In the genomic region with DNA sequence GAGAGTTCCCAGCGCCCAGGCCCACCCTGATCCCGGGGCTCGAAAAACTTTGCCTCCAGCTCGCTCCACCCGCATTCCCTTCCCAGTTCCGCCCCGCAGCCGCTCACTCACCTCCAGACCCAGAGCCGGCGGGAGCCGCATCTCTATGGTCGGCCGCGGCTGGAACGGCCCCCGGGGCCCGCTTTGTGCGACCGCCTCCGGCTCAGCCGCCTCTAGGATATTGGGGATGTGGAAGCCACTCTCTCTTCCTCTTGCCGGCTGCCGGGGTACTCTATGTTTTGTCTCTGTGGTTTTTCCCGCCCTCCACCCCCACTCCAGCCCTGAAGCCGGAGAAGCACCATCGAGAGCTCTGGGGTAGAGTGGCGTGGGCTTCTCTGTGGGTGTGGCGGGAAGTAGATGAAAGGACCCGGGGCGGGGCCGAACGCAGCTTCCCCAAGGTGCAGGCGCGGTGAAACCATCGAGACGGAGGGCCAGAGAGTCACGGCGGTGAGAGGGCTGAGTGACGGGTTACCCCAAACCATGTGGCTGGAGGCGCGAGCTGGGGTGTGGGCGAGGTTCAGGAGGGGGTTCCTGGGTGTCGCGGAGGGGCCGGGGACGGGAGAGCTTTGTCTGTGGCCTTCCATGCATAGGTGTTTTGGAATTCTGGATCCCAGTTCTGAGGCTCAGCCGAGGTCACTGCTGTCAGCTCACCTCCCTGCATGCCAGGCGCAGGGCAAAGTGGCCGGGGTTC, we compare ENCODE assay signal across 1 cellular context.
TF ChIP-seq lines count a peak whose summit lies in the region.

BCS1L (plus strand) TSS at position 426 of the 730 bp plus-strand sequence. CDS start 1,305 bp downstream, outside the sequence.
ZNF142 (minus strand) TSS at position 366 of the 730 bp plus-strand sequence. CDS start 3,194 bp downstream, outside the sequence.

TF ChIP-seq in HepG2, 621 proteins besides CTCF, POLR2A, EP300 and RAD21 (continued from another document and continues in another):
- TF ChIP-seq, protein P1, sequence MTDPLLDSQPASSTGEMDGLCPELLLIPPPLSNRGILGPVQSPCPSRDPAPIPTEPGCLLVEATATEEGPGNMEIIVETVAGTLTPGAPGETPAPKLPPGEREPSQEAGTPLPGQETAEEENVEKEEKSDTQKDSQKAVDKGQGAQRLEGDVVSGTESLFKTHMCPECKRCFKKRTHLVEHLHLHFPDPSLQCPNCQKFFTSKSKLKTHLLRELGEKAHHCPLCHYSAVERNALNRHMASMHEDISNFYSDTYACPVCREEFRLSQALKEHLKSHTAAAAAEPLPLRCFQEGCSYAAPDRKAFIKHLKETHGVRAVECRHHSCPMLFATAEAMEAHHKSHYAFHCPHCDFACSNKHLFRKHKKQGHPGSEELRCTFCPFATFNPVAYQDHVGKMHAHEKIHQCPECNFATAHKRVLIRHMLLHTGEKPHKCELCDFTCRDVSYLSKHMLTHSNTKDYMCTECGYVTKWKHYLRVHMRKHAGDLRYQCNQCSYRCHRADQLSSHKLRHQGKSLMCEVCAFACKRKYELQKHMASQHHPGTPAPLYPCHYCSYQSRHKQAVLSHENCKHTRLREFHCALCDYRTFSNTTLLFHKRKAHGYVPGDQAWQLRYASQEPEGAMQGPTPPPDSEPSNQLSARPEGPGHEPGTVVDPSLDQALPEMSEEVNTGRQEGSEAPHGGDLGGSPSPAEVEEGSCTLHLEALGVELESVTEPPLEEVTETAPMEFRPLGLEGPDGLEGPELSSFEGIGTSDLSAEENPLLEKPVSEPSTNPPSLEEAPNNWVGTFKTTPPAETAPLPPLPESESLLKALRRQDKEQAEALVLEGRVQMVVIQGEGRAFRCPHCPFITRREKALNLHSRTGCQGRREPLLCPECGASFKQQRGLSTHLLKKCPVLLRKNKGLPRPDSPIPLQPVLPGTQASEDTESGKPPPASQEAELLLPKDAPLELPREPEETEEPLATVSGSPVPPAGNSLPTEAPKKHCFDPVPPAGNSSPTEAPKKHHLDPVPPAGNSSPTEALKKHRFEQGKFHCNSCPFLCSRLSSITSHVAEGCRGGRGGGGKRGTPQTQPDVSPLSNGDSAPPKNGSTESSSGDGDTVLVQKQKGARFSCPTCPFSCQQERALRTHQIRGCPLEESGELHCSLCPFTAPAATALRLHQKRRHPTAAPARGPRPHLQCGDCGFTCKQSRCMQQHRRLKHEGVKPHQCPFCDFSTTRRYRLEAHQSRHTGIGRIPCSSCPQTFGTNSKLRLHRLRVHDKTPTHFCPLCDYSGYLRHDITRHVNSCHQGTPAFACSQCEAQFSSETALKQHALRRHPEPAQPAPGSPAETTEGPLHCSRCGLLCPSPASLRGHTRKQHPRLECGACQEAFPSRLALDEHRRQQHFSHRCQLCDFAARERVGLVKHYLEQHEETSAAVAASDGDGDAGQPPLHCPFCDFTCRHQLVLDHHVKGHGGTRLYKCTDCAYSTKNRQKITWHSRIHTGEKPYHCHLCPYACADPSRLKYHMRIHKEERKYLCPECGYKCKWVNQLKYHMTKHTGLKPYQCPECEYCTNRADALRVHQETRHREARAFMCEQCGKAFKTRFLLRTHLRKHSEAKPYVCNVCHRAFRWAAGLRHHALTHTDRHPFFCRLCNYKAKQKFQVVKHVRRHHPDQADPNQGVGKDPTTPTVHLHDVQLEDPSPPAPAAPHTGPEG (CRISPR knock-in tag; IDR thresholded peaks at IDR 0.05): no peak
- no peak for TF ChIP-seq PPARG (CRISPR knock-in tag; conservative IDR thresholded peaks at IDR 0.05)
- TF ChIP-seq SNAI1 (CRISPR knock-in tag; IDR thresholded peaks at IDR 0.05; ENCODE audit: borderline replicate concordance): peak; percentile 95
- TF ChIP-seq NCOR1 (IDR thresholded peaks at IDR 0.05; ENCODE audit: borderline replicate concordance, low read length): peak; percentile 39; the same call in 1 of the 2 replicates
- peak; percentile 59; the same call in 1 of the 2 replicates for TF ChIP-seq ARHGAP35 (CRISPR knock-in tag; IDR thresholded peaks at IDR 0.05; ENCODE audit: borderline replicate concordance)
- no peak; the same call in 1 of the 2 replicates for TF ChIP-seq BRF2 (CRISPR knock-in tag; IDR thresholded peaks at IDR 0.05)
- no peak; the same call in 1 of the 2 replicates for TF ChIP-seq NAIF1 (CRISPR knock-in tag; IDR thresholded peaks at IDR 0.05; ENCODE audit: borderline replicate concordance)
- TF ChIP-seq LBX2 (CRISPR knock-in tag; IDR thresholded peaks at IDR 0.05; ENCODE audit: borderline replicate concordance): no peak
- peak; percentile 80 for TF ChIP-seq MEIS2 (CRISPR knock-in tag; IDR thresholded peaks at IDR 0.05)
- TF ChIP-seq SP5 (CRISPR knock-in tag; IDR thresholded peaks at IDR 0.05; ENCODE audit: borderline replicate concordance, low read depth): peak; percentile 79; the same call in 1 of the 2 replicates
- TF ChIP-seq, protein P2, sequence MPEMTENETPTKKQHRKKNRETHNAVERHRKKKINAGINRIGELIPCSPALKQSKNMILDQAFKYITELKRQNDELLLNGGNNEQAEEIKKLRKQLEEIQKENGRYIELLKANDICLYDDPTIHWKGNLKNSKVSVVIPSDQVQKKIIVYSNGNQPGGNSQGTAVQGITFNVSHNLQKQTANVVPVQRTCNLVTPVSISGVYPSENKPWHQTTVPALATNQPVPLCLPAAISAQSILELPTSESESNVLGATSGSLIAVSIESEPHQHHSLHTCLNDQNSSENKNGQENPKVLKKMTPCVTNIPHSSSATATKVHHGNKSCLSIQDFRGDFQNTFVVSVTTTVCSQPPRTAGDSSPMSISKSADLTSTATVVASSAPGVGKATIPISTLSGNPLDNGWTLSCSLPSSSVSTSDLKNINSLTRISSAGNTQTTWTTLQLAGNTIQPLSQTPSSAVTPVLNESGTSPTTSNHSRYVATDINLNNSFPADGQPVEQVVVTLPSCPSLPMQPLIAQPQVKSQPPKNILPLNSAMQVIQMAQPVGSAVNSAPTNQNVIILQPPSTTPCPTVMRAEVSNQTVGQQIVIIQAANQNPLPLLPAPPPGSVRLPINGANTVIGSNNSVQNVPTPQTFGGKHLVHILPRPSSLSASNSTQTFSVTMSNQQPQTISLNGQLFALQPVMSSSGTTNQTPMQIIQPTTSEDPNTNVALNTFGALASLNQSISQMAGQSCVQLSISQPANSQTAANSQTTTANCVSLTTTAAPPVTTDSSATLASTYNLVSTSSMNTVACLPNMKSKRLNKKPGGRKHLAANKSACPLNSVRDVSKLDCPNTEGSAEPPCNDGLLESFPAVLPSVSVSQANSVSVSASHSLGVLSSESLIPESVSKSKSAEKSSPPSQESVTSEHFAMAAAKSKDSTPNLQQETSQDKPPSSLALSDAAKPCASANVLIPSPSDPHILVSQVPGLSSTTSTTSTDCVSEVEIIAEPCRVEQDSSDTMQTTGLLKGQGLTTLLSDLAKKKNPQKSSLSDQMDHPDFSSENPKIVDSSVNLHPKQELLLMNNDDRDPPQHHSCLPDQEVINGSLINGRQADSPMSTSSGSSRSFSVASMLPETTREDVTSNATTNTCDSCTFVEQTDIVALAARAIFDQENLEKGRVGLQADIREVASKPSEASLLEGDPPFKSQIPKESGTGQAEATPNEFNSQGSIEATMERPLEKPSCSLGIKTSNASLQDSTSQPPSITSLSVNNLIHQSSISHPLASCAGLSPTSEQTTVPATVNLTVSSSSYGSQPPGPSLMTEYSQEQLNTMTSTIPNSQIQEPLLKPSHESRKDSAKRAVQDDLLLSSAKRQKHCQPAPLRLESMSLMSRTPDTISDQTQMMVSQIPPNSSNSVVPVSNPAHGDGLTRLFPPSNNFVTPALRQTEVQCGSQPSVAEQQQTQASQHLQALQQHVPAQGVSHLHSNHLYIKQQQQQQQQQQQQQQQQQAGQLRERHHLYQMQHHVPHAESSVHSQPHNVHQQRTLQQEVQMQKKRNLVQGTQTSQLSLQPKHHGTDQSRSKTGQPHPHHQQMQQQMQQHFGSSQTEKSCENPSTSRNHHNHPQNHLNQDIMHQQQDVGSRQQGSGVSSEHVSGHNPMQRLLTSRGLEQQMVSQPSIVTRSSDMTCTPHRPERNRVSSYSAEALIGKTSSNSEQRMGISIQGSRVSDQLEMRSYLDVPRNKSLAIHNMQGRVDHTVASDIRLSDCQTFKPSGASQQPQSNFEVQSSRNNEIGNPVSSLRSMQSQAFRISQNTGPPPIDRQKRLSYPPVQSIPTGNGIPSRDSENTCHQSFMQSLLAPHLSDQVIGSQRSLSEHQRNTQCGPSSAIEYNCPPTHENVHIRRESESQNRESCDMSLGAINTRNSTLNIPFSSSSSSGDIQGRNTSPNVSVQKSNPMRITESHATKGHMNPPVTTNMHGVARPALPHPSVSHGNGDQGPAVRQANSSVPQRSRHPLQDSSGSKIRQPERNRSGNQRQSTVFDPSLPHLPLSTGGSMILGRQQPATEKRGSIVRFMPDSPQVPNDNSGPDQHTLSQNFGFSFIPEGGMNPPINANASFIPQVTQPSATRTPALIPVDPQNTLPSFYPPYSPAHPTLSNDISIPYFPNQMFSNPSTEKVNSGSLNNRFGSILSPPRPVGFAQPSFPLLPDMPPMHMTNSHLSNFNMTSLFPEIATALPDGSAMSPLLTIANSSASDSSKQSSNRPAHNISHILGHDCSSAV (CRISPR knock-in tag; IDR thresholded peaks at IDR 0.05; ENCODE audit: borderline replicate concordance): no peak
- no peak for TF ChIP-seq HHEX (CRISPR knock-in tag; IDR thresholded peaks at IDR 0.05)
- no peak for TF ChIP-seq ZFP36 (IDR thresholded peaks at IDR 0.05; ENCODE audit: borderline replicate concordance, low read depth, low read length, partially characterized antibody)
- TF ChIP-seq ZNF558 (CRISPR knock-in tag; IDR thresholded peaks at IDR 0.05; ENCODE audit: borderline replicate concordance): 0 out of 2 replicates have a peak, but pooled peaks have one; percentile 14
- no peak for TF ChIP-seq PRMT3 (CRISPR knock-in tag; IDR thresholded peaks at IDR 0.05; ENCODE audit: borderline replicate concordance, low read depth)
- TF ChIP-seq, protein P3, sequence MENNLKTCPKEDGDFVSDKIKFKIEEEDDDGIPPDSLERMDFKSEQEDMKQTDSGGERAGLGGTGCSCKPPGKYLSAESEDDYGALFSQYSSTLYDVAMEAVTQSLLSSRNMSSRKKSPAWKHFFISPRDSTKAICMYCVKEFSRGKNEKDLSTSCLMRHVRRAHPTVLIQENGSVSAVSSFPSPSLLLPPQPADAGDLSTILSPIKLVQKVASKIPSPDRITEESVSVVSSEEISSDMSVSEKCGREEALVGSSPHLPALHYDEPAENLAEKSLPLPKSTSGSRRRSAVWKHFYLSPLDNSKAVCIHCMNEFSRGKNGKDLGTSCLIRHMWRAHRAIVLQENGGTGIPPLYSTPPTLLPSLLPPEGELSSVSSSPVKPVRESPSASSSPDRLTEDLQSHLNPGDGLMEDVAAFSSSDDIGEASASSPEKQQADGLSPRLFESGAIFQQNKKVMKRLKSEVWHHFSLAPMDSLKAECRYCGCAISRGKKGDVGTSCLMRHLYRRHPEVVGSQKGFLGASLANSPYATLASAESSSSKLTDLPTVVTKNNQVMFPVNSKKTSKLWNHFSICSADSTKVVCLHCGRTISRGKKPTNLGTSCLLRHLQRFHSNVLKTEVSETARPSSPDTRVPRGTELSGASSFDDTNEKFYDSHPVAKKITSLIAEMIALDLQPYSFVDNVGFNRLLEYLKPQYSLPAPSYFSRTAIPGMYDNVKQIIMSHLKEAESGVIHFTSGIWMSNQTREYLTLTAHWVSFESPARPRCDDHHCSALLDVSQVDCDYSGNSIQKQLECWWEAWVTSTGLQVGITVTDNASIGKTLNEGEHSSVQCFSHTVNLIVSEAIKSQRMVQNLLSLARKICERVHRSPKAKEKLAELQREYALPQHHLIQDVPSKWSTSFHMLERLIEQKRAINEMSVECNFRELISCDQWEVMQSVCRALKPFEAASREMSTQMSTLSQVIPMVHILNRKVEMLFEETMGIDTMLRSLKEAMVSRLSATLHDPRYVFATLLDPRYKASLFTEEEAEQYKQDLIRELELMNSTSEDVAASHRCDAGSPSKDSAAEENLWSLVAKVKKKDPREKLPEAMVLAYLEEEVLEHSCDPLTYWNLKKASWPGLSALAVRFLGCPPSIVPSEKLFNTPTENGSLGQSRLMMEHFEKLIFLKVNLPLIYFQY (CRISPR knock-in tag; IDR thresholded peaks at IDR 0.05; ENCODE audit: borderline replicate concordance): no peak; the same call in 1 of the 2 replicates
- TF ChIP-seq ZNF224 (CRISPR knock-in tag; IDR thresholded peaks at IDR 0.05): 0 out of 2 replicates have a peak, but pooled peaks have one; percentile 78
- TF ChIP-seq SIN3B (IDR thresholded peaks at IDR 0.05; ENCODE audit: low read length): peak; percentile 57
- TF ChIP-seq DBP (CRISPR knock-in tag; IDR thresholded peaks at IDR 0.05; ENCODE audit: not compliant biosample characterization): no peak
- no peak; the same call in 1 of the 2 replicates for TF ChIP-seq ZFP36L1 (CRISPR knock-in tag; IDR thresholded peaks at IDR 0.05)
- peak; percentile 96 for TF ChIP-seq KAT8 (CRISPR knock-in tag; IDR thresholded peaks at IDR 0.05)
- no peak for TF ChIP-seq RBAK (CRISPR knock-in tag; IDR thresholded peaks at IDR 0.05)
- no peak for TF ChIP-seq ZFP90 (CRISPR knock-in tag; IDR thresholded peaks at IDR 0.05; ENCODE audit: borderline replicate concordance)
